14 cellular contexts compared by ENCODE assay signal in genomic region chr12:85955127-85955526, GRCh38.
DNase-seq lines count a peak whose midpoint lies in the region; ATAC-seq, FAIRE-seq and TF ChIP-seq lines count a peak whose summit lies in the region.
"Had no signal": no experiment of that assay in that cellular context is flagged by ENCODE, and none has a peak within 500 bp of the region (broad histone marks: within the 10 kb centered on the region; RNA-seq: fewer than 3 reads in every experiment).

No MANE protein-coding gene starts in this region.

- peak; percentile 69 for FAIRE-seq in islet of Langerhans (lab: Jason Lieb, UNC)

- TF ChIP-seq CTCF in AG10803 (conservative IDR thresholded peaks at IDR 0.05; ENCODE audit: low read length) (peak; percentile 15; the same call in 1 of the 2 replicates), astrocyte of the cerebellum (IDR thresholded peaks at IDR 0.05; ENCODE audit: low read depth, low read length, missing control alignments) (no peak)

- in situ Hi-C loops in astrocyte of the cerebellum (cut with HindIII; ENCODE audit: low sequenced_read_pairs) = no loop called here

- ATAC-seq in HG02973 (IDR thresholded peaks at IDR 0.05; ENCODE audit: unreplicated experiment) = no peak

- DNase-seq in AG10803 (ENCODE audit: low read depth) (no peak), HT-29 (ENCODE audit: low spot score) (peak; percentile 6), astrocyte of the cerebellum (ENCODE audit: low read depth) (peak; percentile 6), HUDEP-2 (lab: John Stamatoyannopoulos, UW; ENCODE audit: unreplicated experiment in 76 of 76) (no peak), NOMO-1 treated with dmso at 0.1 percent for 144 hours (lab: John Stamatoyannopoulos, UW; ENCODE audit: unreplicated experiment) (no peak)
- no peak for DNase-seq in activated effector memory CD4-positive, alpha-beta T cell treated with anti-CD3 and anti-CD28 coated beads, Interleukin-2, amount 50 U/mL, for 16 hours
- DNase-seq: activated CD4-positive, alpha-beta T cell treated with anti-CD3 and anti-CD28 coated beads, Interleukin-2, amount 10 ng/mL, durations not matched to agents 7 days and 5 days; cortex of kidney; head of caudate nucleus; NCI-H774; stimulated activated CD4-positive, alpha-beta T cell treated with anti-CD3 and anti-CD28 coated beads, Interleukin-4, amount 100 ng/mL, for 24 hours; T-helper 1 cell had no signal

- H3K4me3 ChIP-seq in AG10803 (ENCODE audit: low read length) (no peak overlapping the region), astrocyte of the cerebellum (ENCODE audit: low read depth, low read length) (no peak overlapping the region)

Comparison
In these comparisons a context has a peak if more than half of its experiments do, and no peak if none do; other contexts are left out.
1. DNase-seq: peak in HT-29 (single experiment) and astrocyte of the cerebellum (single experiment); none in AG10803 (single experiment), activated effector memory CD4-positive, alpha-beta T cell treated with anti-CD3 and anti-CD28 coated beads, Interleukin-2, amount 50 U/mL, for 16 hours (single experiment), HUDEP-2 (0 of 76) and NOMO-1 treated with dmso at 0.1 percent for 144 hours (single experiment).